ENCODE assay signal across 1 cellular context in genomic region chr5:179907570-179908324, GRCh38.
TF ChIP-seq lines count a peak whose summit lies in the region.

TBC1D9B (minus strand) TSS chr5:179907897; CDS start chr5:179907821, 76 bp downstream.

TF ChIP-seq in HepG2, 621 proteins besides CTCF, POLR2A, EP300 and RAD21 (continued from another document):
- TF ChIP-seq UBTF (CRISPR knock-in tag; IDR thresholded peaks at IDR 0.05) (peak; percentile 81; the same call in 1 of the 2 replicates), HOXA9 (CRISPR knock-in tag; IDR thresholded peaks at IDR 0.05; ENCODE audit: borderline replicate concordance) (0 out of 2 replicates have a peak, but pooled peaks have one; percentile 45), ZSCAN12 (CRISPR knock-in tag; IDR thresholded peaks at IDR 0.05) (no peak), TRIM22 (IDR thresholded peaks at IDR 0.05) (no peak), PATZ1 (CRISPR knock-in tag; IDR thresholded peaks at IDR 0.05) (peak; percentile 25; the same call in 1 of the 2 replicates), MAZ (IDR thresholded peaks at IDR 0.05; ENCODE audit: borderline replicate concordance, low read depth, low read length) (0 out of 2 replicates have a peak, but pooled peaks have one; percentile 21), MAZ (CRISPR knock-in tag; IDR thresholded peaks at IDR 0.05; ENCODE audit: low read depth) (peak; percentile 76), ARNT2 (CRISPR knock-in tag; IDR thresholded peaks at IDR 0.05; ENCODE audit: low read depth) (peak; percentile 48; the same call in 1 of the 2 replicates), TEF (CRISPR knock-in tag; IDR thresholded peaks at IDR 0.05) (no peak), ZFX (CRISPR knock-in tag; IDR thresholded peaks at IDR 0.05; ENCODE audit: low read depth) (peak; percentile 83), TFDP1 (CRISPR knock-in tag; IDR thresholded peaks at IDR 0.05; ENCODE audit: borderline replicate concordance) (peak; percentile 30; the same call in 1 of the 2 replicates), MAX (IDR thresholded peaks at IDR 0.05) (peak; percentile 75; the same call in 1 of the 2 replicates), ZNF333 (CRISPR knock-in tag; IDR thresholded peaks at IDR 0.05; ENCODE audit: borderline replicate concordance) (no peak), HIC2 (CRISPR knock-in tag; IDR thresholded peaks at IDR 0.05; ENCODE audit: low read depth) (0 out of 2 replicates have a peak, but pooled peaks have one; percentile 23), AKAP8 (CRISPR knock-in tag; IDR thresholded peaks at IDR 0.05) (0 out of 2 replicates have a peak, but pooled peaks have one; percentile 25), ZNF337 (CRISPR knock-in tag; IDR thresholded peaks at IDR 0.05; ENCODE audit: borderline replicate concordance, low read depth) (no peak), SKI (IDR thresholded peaks at IDR 0.05; ENCODE audit: partially characterized antibody) (peak; percentile 50), RFX5 (IDR thresholded peaks at IDR 0.05; ENCODE audit: low read depth, low read length) (no peak), ZNF564 (CRISPR knock-in tag; IDR thresholded peaks at IDR 0.05) (0 out of 2 replicates have a peak, but pooled peaks have one; percentile 31), KMT2B (CRISPR knock-in tag; IDR thresholded peaks at IDR 0.05) (peak; percentile 8; the same call in 1 of the 2 replicates), IRF1 (CRISPR knock-in tag; IDR thresholded peaks at IDR 0.05; ENCODE audit: low read depth) (no peak), ATF2 (CRISPR knock-in tag; IDR thresholded peaks at IDR 0.05) (0 out of 2 replicates have a peak, but pooled peaks have one; percentile 20), ELF3 (CRISPR knock-in tag; IDR thresholded peaks at IDR 0.05) (peak; percentile 63; the same call in 1 of the 2 replicates), PRMT3 (CRISPR knock-in tag; IDR thresholded peaks at IDR 0.05; ENCODE audit: borderline replicate concordance, low read depth) (no peak), DR1 (CRISPR knock-in tag; IDR thresholded peaks at IDR 0.05) (no peak)
